Comparison of ENCODE assay signal across 13 cellular contexts in the genomic region with DNA sequence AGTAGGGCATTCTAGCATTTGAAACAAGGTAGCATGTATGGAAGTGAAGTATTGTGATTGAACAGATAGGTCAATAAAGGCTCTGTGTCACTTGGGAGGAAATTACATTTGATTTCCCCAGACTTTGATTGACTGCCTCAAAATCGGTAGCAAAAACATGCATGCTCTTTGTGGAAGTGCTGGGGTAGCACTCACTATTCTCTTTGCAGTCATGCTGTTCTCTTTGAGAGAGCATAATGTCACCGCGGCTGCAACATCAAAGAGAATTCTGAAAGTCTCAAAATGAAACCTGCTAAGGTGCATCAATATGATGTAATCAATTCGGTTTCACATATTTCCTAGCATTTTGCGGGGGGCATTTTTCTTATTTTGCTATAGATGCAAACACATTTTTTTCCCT.
DNase-seq lines count a peak whose midpoint lies in the region; ATAC-seq and TF ChIP-seq lines count a peak whose summit lies in the region.
"Had no signal": no experiment of that assay in that cellular context is flagged by ENCODE, and none has a peak within 500 bp of the region (broad histone marks: within the 10 kb centered on the region; RNA-seq: fewer than 3 reads in every experiment).

No MANE protein-coding gene starts in this region.

- peak overlapping the region; percentile 29; the same call in 1 of the 2 replicates for H3K27ac ChIP-seq in KMS-11
- no peak overlapping the region for H3K27ac ChIP-seq in gastroesophageal sphincter
- H3K27ac ChIP-seq in SJCRH30 = no peak overlapping the region
- H3K27ac ChIP-seq: upper lobe of left lung had no signal

- H3K36me3 Mint-ChIP-seq in activated naive CD8-positive, alpha-beta T cell treated with anti-CD3 and anti-CD28 coated beads, Interleukin-2, amount 10 ng/mL, durations not matched to agents 7 days and 5 days = no peaks in the 10 kb centered on the region

- TF ChIP-seq POLR2A in gastroesophageal sphincter (IDR thresholded peaks at IDR 0.05) = no peak

- H3K36me3 ChIP-seq in KMS-11 (ENCODE audit: insufficient read depth) = no peaks in the 10 kb centered on the region
- H3K36me3 ChIP-seq in gastroesophageal sphincter = no peaks in the 10 kb centered on the region
- no peaks in the 10 kb centered on the region for H3K36me3 ChIP-seq in SJCRH30
- H3K36me3 ChIP-seq: upper lobe of left lung had no signal

- no peak overlapping the region for H3K4me3 ChIP-seq in KMS-11 (IDR thresholded peaks at IDR 0.05; ENCODE audit: insufficient read depth, low read depth, low read length)
- no peak overlapping the region for H3K4me3 ChIP-seq in gastroesophageal sphincter
- H3K4me3 ChIP-seq in SJCRH30 = no peak overlapping the region
- H3K4me3 ChIP-seq: upper lobe of left lung had no signal

- H3K4me3 Mint-ChIP-seq in activated naive CD8-positive, alpha-beta T cell treated with anti-CD3 and anti-CD28 coated beads, Interleukin-2, amount 10 ng/mL, durations not matched to agents 7 days and 5 days = no peak overlapping the region
- H3K4me3 Mint-ChIP-seq: neural crest cell had no signal

- H3K4me1 Mint-ChIP-seq in activated naive CD8-positive, alpha-beta T cell treated with anti-CD3 and anti-CD28 coated beads, Interleukin-2, amount 10 ng/mL, durations not matched to agents 7 days and 5 days = peaks cover 8% of the 10 kb centered on the region

- in situ Hi-C loops in GM13976 (cut with MboI; ENCODE audit: low sequenced_read_pairs, unreplicated experiment) = loop anchor here (10.0 kb wide), 1 partner anchor 987 kb away; the partner anchor contains the start of gene DNAJC1

- peak overlapping the region; percentile 44 for H3K4me2 ChIP-seq in KMS-11

- H3K79me2 ChIP-seq in KMS-11 (ENCODE audit: insufficient read depth, low read depth) = no peaks in the 10 kb centered on the region

- H3K27me3 ChIP-seq in KMS-11 (ENCODE audit: insufficient read depth, low read depth) (no peaks in the 10 kb centered on the region), gastroesophageal sphincter (no peaks in the 10 kb centered on the region), SJCRH30 (no peaks in the 10 kb centered on the region)
- H3K27me3 ChIP-seq: upper lobe of left lung had no signal

- peaks cover 61% of the 10 kb centered on the region for H3K4me1 ChIP-seq in KMS-11 (ENCODE audit: low read depth, poor library complexity, severe bottlenecking)
- peaks cover 0 to 10% (median 4%) of the 10 kb centered on the region in 3 donors for H3K4me1 ChIP-seq in gastroesophageal sphincter
- peaks cover 7% of the 10 kb centered on the region for H3K4me1 ChIP-seq in SJCRH30

- no peaks in the 10 kb centered on the region for H3K9me3 Mint-ChIP-seq in activated naive CD8-positive, alpha-beta T cell treated with anti-CD3 and anti-CD28 coated beads, Interleukin-2, amount 10 ng/mL, durations not matched to agents 7 days and 5 days
- H3K9me3 Mint-ChIP-seq: neural crest cell had no signal

- no peaks in the 10 kb centered on the region for H4K20me1 ChIP-seq in KMS-11 (ENCODE audit: insufficient read depth)

- 53 to 74% methylated on average over 5 of the region's 5 CpGs for WGBS in gastroesophageal sphincter (ENCODE audit: low coverage in 1 of 2), 2 donors

- no peak for TF ChIP-seq EP300 in gastroesophageal sphincter (IDR thresholded peaks at IDR 0.05)

- no peaks in the 10 kb centered on the region for H3K9me3 ChIP-seq in gastroesophageal sphincter
- H3K9me3 ChIP-seq in SJCRH30 (replicated peaks) = no peaks in the 10 kb centered on the region
- H3K9me3 ChIP-seq: upper lobe of left lung had no signal

- no peak overlapping the region for H3K27ac Mint-ChIP-seq in activated naive CD8-positive, alpha-beta T cell treated with anti-CD3 and anti-CD28 coated beads, Interleukin-2, amount 10 ng/mL, durations not matched to agents 7 days and 5 days

- POLR2A ChIA-PET in activated naive CD8-positive, alpha-beta T cell treated with anti-CD3 and anti-CD28 coated beads, Interleukin-2, amount 10 ng/mL, durations not matched to agents 7 days and 5 days (lab: Charles Lee) = no interaction called here

- TF ChIP-seq CTCF in GM13976 (IDR thresholded peaks at IDR 0.05; ENCODE audit: borderline replicate concordance, control extremely low read depth, extremely low read depth, insufficient read depth, missing control alignments) = no peak
- TF ChIP-seq CTCF in KMS-11 (conservative IDR thresholded peaks at IDR 0.05; ENCODE audit: low read depth, low read length) = no peak
- no peak for TF ChIP-seq CTCF in gastroesophageal sphincter (IDR thresholded peaks at IDR 0.05)

- H2AFZ ChIP-seq in KMS-11 (ENCODE audit: low read depth) = no peak overlapping the region

- H3K27me3 Mint-ChIP-seq in activated naive CD8-positive, alpha-beta T cell treated with anti-CD3 and anti-CD28 coated beads, Interleukin-2, amount 10 ng/mL, durations not matched to agents 7 days and 5 days = peaks cover 22% of the 10 kb centered on the region

- ATAC-seq in activated naive CD8-positive, alpha-beta T cell treated with anti-CD3 and anti-CD28 coated beads, Interleukin-2, amount 10 ng/mL, durations not matched to agents 7 days and 5 days (ENCODE audit: low read depth) = peak; percentile 81
- no peak for ATAC-seq in gastroesophageal sphincter

- DNase-seq in DMS53 (lab: John Stamatoyannopoulos, UW) = peak; percentile 45
- no peak for DNase-seq in DMS53 treated with DMSO at 0.1 percent for 48 hours (lab: John Stamatoyannopoulos, UW; ENCODE audit: unreplicated experiment)
- peak; percentile 49 for DNase-seq in GM13976 (ENCODE audit: low spot score)
- DNase-seq in activated naive CD8-positive, alpha-beta T cell treated with anti-CD3 and anti-CD28 coated beads, Interleukin-2, amount 10 ng/mL, durations not matched to agents 7 days and 5 days = no peak
- no peak for DNase-seq in SJCRH30
- no peak for DNase-seq in NCI-H2196 treated with DMSO at 0.1 percent for 48 hours (lab: John Stamatoyannopoulos, UW; ENCODE audit: unreplicated experiment)
- DNase-seq: cortex of kidney, HCEC 1CT, NCI-H1048, upper lobe of left lung had no signal

- peak overlapping the region; percentile 8; the same call in 1 of the 2 replicates for H3K9ac ChIP-seq in KMS-11

Comparison
In these comparisons a context has a peak if more than half of its experiments do, and no peak if none do; other contexts are left out.
1. DNase-seq: peak in DMS53 (single experiment) and GM13976 (single experiment); none in DMS53 treated with DMSO at 0.1 percent for 48 hours (single experiment), activated naive CD8-positive, alpha-beta T cell treated with anti-CD3 and anti-CD28 coated beads, Interleukin-2, amount 10 ng/mL, durations not matched to agents 7 days and 5 days (single experiment), SJCRH30 (0 of 2) and NCI-H2196 treated with DMSO at 0.1 percent for 48 hours (single experiment).